ENCODE assay signal across 17 cellular contexts in the genomic region with DNA sequence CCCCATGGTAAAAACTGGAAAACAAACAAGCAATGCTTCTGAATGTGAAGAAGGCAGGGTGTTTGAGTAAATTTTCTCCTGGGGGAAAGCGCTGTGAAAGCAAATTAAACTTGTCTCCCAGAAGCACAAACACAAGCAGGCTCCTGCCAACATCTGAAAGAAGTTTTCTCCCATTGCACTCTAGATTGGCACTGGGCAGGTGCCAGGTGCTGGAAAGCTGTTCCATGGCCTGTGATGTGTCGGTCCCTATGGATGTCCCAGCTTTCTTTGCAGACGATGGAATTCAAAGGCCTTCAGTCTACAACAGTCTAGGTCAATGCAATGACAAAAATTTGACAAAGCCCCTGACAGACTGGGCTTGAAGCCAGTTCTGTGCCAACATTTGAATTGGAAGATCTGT.
DNase-seq lines count a peak whose midpoint lies in the region; ATAC-seq and TF ChIP-seq lines count a peak whose summit lies in the region.
"Had no signal": no experiment of that assay in that cellular context is flagged by ENCODE, and none has a peak within 500 bp of the region (broad histone marks: within the 10 kb centered on the region; RNA-seq: fewer than 3 reads in every experiment).

No MANE protein-coding gene starts in this region.

- TF ChIP-seq CTCF in PC-3 (conservative IDR thresholded peaks at IDR 0.05; ENCODE audit: low read depth, low read length) = no peak

- H3K27ac Mint-ChIP-seq in stimulated activated memory B cell treated with anti-CD40 and anti-IgM and Interleukin-4, amounts not matched to agents 10 μg/mL and 1 μg/mL and 100 μg/mL, for 72 hours = no peak overlapping the region
- H3K27ac Mint-ChIP-seq: CD4-positive, alpha-beta T cell had no signal

- H2AFZ ChIP-seq in PC-3 (ENCODE audit: low read length) = no peak overlapping the region

- no peaks in the 10 kb centered on the region for H3K27me3 ChIP-seq in PC-3 (ENCODE audit: low read length)

- H3K4me1 Mint-ChIP-seq in stimulated activated memory B cell treated with anti-CD40 and anti-IgM and Interleukin-4, amounts not matched to agents 10 μg/mL and 1 μg/mL and 100 μg/mL, for 72 hours = no peaks in the 10 kb centered on the region

- no peaks in the 10 kb centered on the region for H3K9me2 ChIP-seq in PC-3 (replicated peaks; ENCODE audit: low read length)

- H3K9me3 Mint-ChIP-seq in stimulated activated memory B cell treated with anti-CD40 and anti-IgM and Interleukin-4, amounts not matched to agents 10 μg/mL and 1 μg/mL and 100 μg/mL, for 72 hours = no peaks in the 10 kb centered on the region
- H3K9me3 Mint-ChIP-seq: CD4-positive, alpha-beta T cell; H9 had no signal

- H3K4me1 ChIP-seq in PC-3 (ENCODE audit: insufficient read depth, low read length) = peaks cover 29% of the 10 kb centered on the region
- H3K4me1 ChIP-seq: Caco-2 had no signal

- peak overlapping the region; percentile 36; the same call in 1 of the 2 replicates for H3K4me2 ChIP-seq in PC-3 (ENCODE audit: low read length)

- no TSS peak for BruUV-seq in PC-3 (replicated peaks; lab: Mats Ljungman, UMichigan)

- no peaks in the 10 kb centered on the region for H4K20me1 ChIP-seq in PC-3 (ENCODE audit: low read length)

- intact Hi-C loops in PC-3 (cut with micrococcal nuclease) = loop anchor here (1.0 kb wide), 1 partner anchor 19 kb away; no protein-coding TSS in a partner anchor

- H3K9me3 ChIP-seq in PC-3 (ENCODE audit: low read length) = no peaks in the 10 kb centered on the region
- H3K9me3 ChIP-seq: Caco-2 had no signal

- H3K27ac ChIP-seq in PC-3 (ENCODE audit: low read length) (peak overlapping the region; percentile 93), caudate nucleus (ENCODE audit: low read depth, low read length) (peak overlapping the region; percentile 61)
- H3K27ac ChIP-seq: C4-2B had no signal

- DNase-seq in PC-3 = no peak
- DNase-seq in caudate nucleus (lab: John Stamatoyannopoulos, UW) = peak in 9 of 61 donors; percentile 12 to 69 (median 25)
- DNase-seq in pons (ENCODE audit: low spot score) = peak; percentile 45
- DNase-seq in cerebellar cortex (ENCODE audit: low spot score) = no peak
- no peak for DNase-seq in GM19240 (ENCODE audit: insufficient read length, low spot score)
- DNase-seq: ACHN; AML-193; Caco-2; CD4-positive, alpha-beta T cell; DMS153; DMS79; GDM1; H9 had no signal

- ATAC-seq in PC-3 = no peak
- no peak for ATAC-seq in HG02588 (IDR thresholded peaks at IDR 0.05; ENCODE audit: unreplicated experiment)
- no peak for ATAC-seq in stimulated activated memory B cell treated with anti-CD40 and anti-IgM and Interleukin-4, amounts not matched to agents 10 μg/mL and 1 μg/mL and 100 μg/mL, for 72 hours
- ATAC-seq: HepG2 had no signal

- H3K9ac ChIP-seq in PC-3 (ENCODE audit: low read length) = peak overlapping the region; percentile 67

- peaks cover 14% of the 10 kb centered on the region for H3F3A ChIP-seq in PC-3 (ENCODE audit: low read length, unreplicated experiment)

- no peaks in the 10 kb centered on the region for H3K36me3 ChIP-seq in PC-3 (ENCODE audit: low read depth, low read length)

- peaks cover under 1% of the 10 kb centered on the region for H3K27me3 Mint-ChIP-seq in stimulated activated memory B cell treated with anti-CD40 and anti-IgM and Interleukin-4, amounts not matched to agents 10 μg/mL and 1 μg/mL and 100 μg/mL, for 72 hours

- CTCF ChIA-PET in PC-3 (lab: Charles Lee) = no interaction called here

- no peaks in the 10 kb centered on the region for H3K79me2 ChIP-seq in PC-3 (ENCODE audit: low read length)

- no peak overlapping the region for H3K4me3 ChIP-seq in PC-3 (ENCODE audit: low read length)

- H3K36me3 Mint-ChIP-seq in stimulated activated memory B cell treated with anti-CD40 and anti-IgM and Interleukin-4, amounts not matched to agents 10 μg/mL and 1 μg/mL and 100 μg/mL, for 72 hours = no peaks in the 10 kb centered on the region

- no peak overlapping the region for H3K4me3 Mint-ChIP-seq in stimulated activated memory B cell treated with anti-CD40 and anti-IgM and Interleukin-4, amounts not matched to agents 10 μg/mL and 1 μg/mL and 100 μg/mL, for 72 hours
- H3K4me3 Mint-ChIP-seq: CD4-positive, alpha-beta T cell; H9 had no signal

- POLR2A ChIA-PET in PC-3 (lab: Charles Lee; ENCODE audit: unreplicated experiment) = no interaction called here
